In genomic region chr5:28156981-28157380, GRCh38 we compare ENCODE assay signal across 20 cellular contexts.
DNase-seq lines count a peak whose midpoint lies in the region; ATAC-seq, FAIRE-seq and TF ChIP-seq lines count a peak whose summit lies in the region.
"Had no signal": no experiment of that assay in that cellular context is flagged by ENCODE, and none has a peak within 500 bp of the region (broad histone marks: within the 10 kb centered on the region; RNA-seq: fewer than 3 reads in every experiment).

No MANE protein-coding gene starts in this region.

- FAIRE-seq in frontal cortex (lab: Jason Lieb, UNC), result no peak

- no peaks in the 10 kb centered on the region for H3F3A ChIP-seq in SU-DHL-6 (ENCODE audit: insufficient read depth)

- DNase-seq in GM03348 (ENCODE audit: low spot score) (peak; percentile 3), fibroblast of gingiva (ENCODE audit: low read depth) (peak; percentile 70), non-pigmented ciliary epithelial cell (ENCODE audit: low read depth) (peak; percentile 40), frontal cortex (ENCODE audit: low spot score in 2 of 2) (no peak), NCI-H2107 (lab: John Stamatoyannopoulos, UW) (no peak)
- DNase-seq: CD4-positive, alpha-beta memory T cell; DMS79 treated with DMSO at 0.1 percent for 48 hours; GF-D8; GOT3; HFFc6; MM.1S; NCI-H1105 treated with DMSO at 0.1 percent for 48 hours; NCI-H1930; NCI-H2171 treated with DMSO at 0.1 percent for 48 hours; NCI-H510A treated with DMSO at 0.1 percent for 48 hours; SHP77 treated with DMSO at 0.1 percent for 48 hours had no signal

- H3K79me2 ChIP-seq in SU-DHL-6 (ENCODE audit: insufficient read depth, low read length), result no peaks in the 10 kb centered on the region

- no peak overlapping the region for H3K4me2 ChIP-seq in SU-DHL-6 (ENCODE audit: low read depth, low read length, poor library complexity, severe bottlenecking)
- H3K4me2 ChIP-seq: KMS-11 had no signal

- peak overlapping the region; percentile 27 for H2AFZ ChIP-seq in SU-DHL-6 (ENCODE audit: low read depth, low read length, severe bottlenecking)

- H3K36me3 ChIP-seq in SU-DHL-6 (ENCODE audit: low read length), result no peaks in the 10 kb centered on the region

- H3K9me3 ChIP-seq in SU-DHL-6 (ENCODE audit: insufficient read depth, low read length), result no peaks in the 10 kb centered on the region

- H3K4me3 ChIP-seq in SU-DHL-6 (ENCODE audit: insufficient read depth, low read length, poor library complexity, severe bottlenecking), result no peak overlapping the region

- H3K27ac ChIP-seq in SU-DHL-6 (ENCODE audit: low read depth, low read length), result no peak overlapping the region
- H3K27ac ChIP-seq: HL-60, KMS-11 had no signal

- no peak overlapping the region for H3K9ac ChIP-seq in SU-DHL-6 (ENCODE audit: low read length)
- H3K9ac ChIP-seq: KMS-11 had no signal

- no peak for TF ChIP-seq CTCF in SU-DHL-6 (IDR thresholded peaks at IDR 0.05; ENCODE audit: insufficient read depth, low read length, poor library complexity, severe bottlenecking)

- H3K27me3 ChIP-seq in SU-DHL-6 (ENCODE audit: low read length), result no peaks in the 10 kb centered on the region

- H3K9me2 ChIP-seq in SU-DHL-6 (replicated peaks; ENCODE audit: insufficient read depth, low read length), result no peaks in the 10 kb centered on the region

- H4K20me1 ChIP-seq in SU-DHL-6 (ENCODE audit: low read depth, low read length), result no peaks in the 10 kb centered on the region

- ATAC-seq in GM21381 (IDR thresholded peaks at IDR 0.05; ENCODE audit: unreplicated experiment), result no peak

Comparison
In these comparisons a context has a peak if more than half of its experiments do, and no peak if none do; other contexts are left out.
1. DNase-seq: peak in GM03348 (single experiment), fibroblast of gingiva (single experiment) and non-pigmented ciliary epithelial cell (single experiment); none in frontal cortex (0 of 2) and NCI-H2107 (single experiment).